Comparison of ENCODE assay signal across 18 cellular contexts in the genomic region with DNA sequence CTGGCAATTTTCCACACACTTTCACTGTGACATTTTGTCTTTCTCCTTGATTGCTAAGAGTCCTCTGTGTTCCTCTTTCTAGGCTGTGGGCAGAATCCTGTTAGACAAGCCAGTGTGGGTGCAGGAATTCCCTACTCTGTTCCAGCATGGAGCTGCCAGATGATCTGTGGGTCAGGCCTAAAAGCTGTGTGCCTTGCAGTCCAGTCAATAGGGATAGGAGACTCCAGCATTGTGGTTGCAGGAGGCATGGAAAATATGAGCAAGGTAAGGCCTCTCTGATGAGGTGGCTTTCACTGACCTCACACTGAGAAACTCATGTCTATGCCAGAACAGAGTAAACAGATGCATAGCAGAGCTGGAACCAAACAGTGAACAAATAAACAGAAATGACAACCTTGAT. TPM values are rescaled to one million over a fixed set of nuclear protein-coding genes. Genes with fewer than 3 reads are reported as not detected.
DNase-seq lines count a peak whose midpoint lies in the region; ATAC-seq and TF ChIP-seq lines count a peak whose summit lies in the region.
"Had no signal": no experiment of that assay in that cellular context is flagged by ENCODE, and none has a peak within 500 bp of the region (broad histone marks: within the 10 kb centered on the region; RNA-seq: fewer than 3 reads in every experiment).

No MANE protein-coding gene starts in this region.

- H3K4me3 Mint-ChIP-seq in activated CD8-positive, alpha-beta T cell treated with anti-CD3 and anti-CD28 coated beads for 36 hours, result no peak overlapping the region
- no peak overlapping the region for H3K4me3 Mint-ChIP-seq in activated CD8-positive, alpha-beta T cell treated with anti-CD3 and anti-CD28 coated beads, Interleukin-2, amount 10 ng/mL, durations not matched to agents 7 days and 5 days
- no peak overlapping the region for H3K4me3 Mint-ChIP-seq in IgD-negative memory B cell
- H3K4me3 Mint-ChIP-seq: CD14-positive monocyte had no signal

- TF ChIP-seq CTCF in activated CD8-positive, alpha-beta T cell treated with anti-CD3 and anti-CD28 coated beads for 36 hours (IDR thresholded peaks at IDR 0.05), result no peak
- TF ChIP-seq CTCF in choroid plexus epithelial cell (conservative IDR thresholded peaks at IDR 0.05; ENCODE audit: low read depth, low read length), result no peak
- TF ChIP-seq CTCF in smooth muscle cell (IDR thresholded peaks at IDR 0.05; ENCODE audit: borderline replicate concordance, insufficient read depth, poor library complexity, severe bottlenecking), result no peak
- TF ChIP-seq CTCF in upper lobe of left lung (IDR thresholded peaks at IDR 0.05), result no peak

- H3K36me3 Mint-ChIP-seq in activated CD8-positive, alpha-beta T cell treated with anti-CD3 and anti-CD28 coated beads for 36 hours (ENCODE audit: low read depth), result peaks cover 53% of the 10 kb centered on the region
- peaks cover 73% of the 10 kb centered on the region for H3K36me3 Mint-ChIP-seq in activated CD8-positive, alpha-beta T cell treated with anti-CD3 and anti-CD28 coated beads, Interleukin-2, amount 10 ng/mL, durations not matched to agents 7 days and 5 days (ENCODE audit: low read depth)
- peaks cover 12% of the 10 kb centered on the region for H3K36me3 Mint-ChIP-seq in IgD-negative memory B cell

- H3K79me2 ChIP-seq in smooth muscle cell (ENCODE audit: low read depth), result peaks cover 20% of the 10 kb centered on the region

- H3K4me3 ChIP-seq in choroid plexus epithelial cell (ENCODE audit: low read depth, low read length), result no peak overlapping the region
- H3K4me3 ChIP-seq in smooth muscle cell, result no peak overlapping the region
- H3K4me3 ChIP-seq in upper lobe of left lung, result no peak overlapping the region
- H3K4me3 ChIP-seq: MG63 had no signal

- TF ChIP-seq EP300 in upper lobe of left lung (IDR thresholded peaks at IDR 0.05), result no peak

- H3K9ac ChIP-seq in smooth muscle cell (ENCODE audit: low read depth), result no peak overlapping the region

- H3K27me3 ChIP-seq in smooth muscle cell (ENCODE audit: low read depth) (no peaks in the 10 kb centered on the region), upper lobe of left lung (no peaks in the 10 kb centered on the region)
- H3K27me3 ChIP-seq: MG63 had no signal

- H3K4me1 ChIP-seq in smooth muscle cell (ENCODE audit: low read depth) (peaks cover 8% of the 10 kb centered on the region), upper lobe of left lung (peaks cover 7 to 22% (median 9%) of the 10 kb centered on the region in 4 donors)
- H3K4me1 ChIP-seq: Caco-2 had no signal

- ATAC-seq in activated CD8-positive, alpha-beta T cell treated with anti-CD3 and anti-CD28 coated beads for 36 hours, result no peak
- no peak for ATAC-seq in activated CD8-positive, alpha-beta T cell treated with anti-CD3 and anti-CD28 coated beads, Interleukin-2, amount 10 ng/mL, durations not matched to agents 7 days and 5 days
- ATAC-seq in upper lobe of left lung (ENCODE audit: low FRiP score in 2 of 2), result no peak

- H3K4me2 ChIP-seq in smooth muscle cell, result no peak overlapping the region

- intact Hi-C loops in activated CD8-positive, alpha-beta T cell treated with anti-CD3 and anti-CD28 coated beads for 36 hours (cut with micrococcal nuclease), result no loop called here

- no peak overlapping the region for H2AFZ ChIP-seq in smooth muscle cell (ENCODE audit: low read depth)

- CTCF ChIA-PET in activated CD8-positive, alpha-beta T cell treated with anti-CD3 and anti-CD28 coated beads for 36 hours (lab: Charles Lee), result no interaction called here
- CTCF ChIA-PET in activated CD8-positive, alpha-beta T cell treated with anti-CD3 and anti-CD28 coated beads, Interleukin-2, amount 10 ng/mL, durations not matched to agents 7 days and 5 days (lab: Charles Lee), result interaction anchor here (1.1 kb wide), 1 partner anchor 75 kb away, joined by 3 read pairs; no protein-coding TSS in a partner anchor

- POLR2A ChIA-PET in activated CD8-positive, alpha-beta T cell treated with anti-CD3 and anti-CD28 coated beads for 36 hours (lab: Charles Lee), result interaction anchor here (1.0 to 6.4 kb wide), 3 partner anchors 16 to 203 kb away, joined by 3 to 39 read pairs (median 36); partner anchors contain the start of genes MRPL18 and TCP1
- POLR2A ChIA-PET in activated CD8-positive, alpha-beta T cell treated with anti-CD3 and anti-CD28 coated beads, Interleukin-2, amount 10 ng/mL, durations not matched to agents 7 days and 5 days (lab: Charles Lee), result no interaction called here

- peak overlapping the region; percentile 52 for H3K27ac Mint-ChIP-seq in activated CD8-positive, alpha-beta T cell treated with anti-CD3 and anti-CD28 coated beads for 36 hours
- no peak overlapping the region for H3K27ac Mint-ChIP-seq in activated CD8-positive, alpha-beta T cell treated with anti-CD3 and anti-CD28 coated beads, Interleukin-2, amount 10 ng/mL, durations not matched to agents 7 days and 5 days
- peak overlapping the region in 2 of 3 donors; percentile 28 to 47 for H3K27ac Mint-ChIP-seq in IgD-negative memory B cell

- H3K9me3 ChIP-seq in smooth muscle cell (replicated peaks; ENCODE audit: low read depth) (no peaks in the 10 kb centered on the region), upper lobe of left lung (no peaks in the 10 kb centered on the region)
- H3K9me3 ChIP-seq: Caco-2, MG63 had no signal

- H3K36me3 ChIP-seq in smooth muscle cell (ENCODE audit: low read depth) (peaks cover 37% of the 10 kb centered on the region), upper lobe of left lung (peaks cover 4 to 60% (median 32%) of the 10 kb centered on the region in 4 donors)

- no peaks in the 10 kb centered on the region for H3K27me3 Mint-ChIP-seq in activated CD8-positive, alpha-beta T cell treated with anti-CD3 and anti-CD28 coated beads for 36 hours
- H3K27me3 Mint-ChIP-seq in activated CD8-positive, alpha-beta T cell treated with anti-CD3 and anti-CD28 coated beads, Interleukin-2, amount 10 ng/mL, durations not matched to agents 7 days and 5 days (ENCODE audit: low read depth), result no peaks in the 10 kb centered on the region
- no peaks in the 10 kb centered on the region for H3K27me3 Mint-ChIP-seq in IgD-negative memory B cell

- DNase-seq in activated CD8-positive, alpha-beta T cell treated with anti-CD3 and anti-CD28 coated beads for 36 hours, result no peak
- no peak for DNase-seq in activated CD8-positive, alpha-beta T cell treated with anti-CD3 and anti-CD28 coated beads, Interleukin-2, amount 10 ng/mL, durations not matched to agents 7 days and 5 days
- DNase-seq in choroid plexus epithelial cell (ENCODE audit: low read depth), result peak; percentile 65
- DNase-seq in smooth muscle cell (lab: John Stamatoyannopoulos, UW; ENCODE audit: unreplicated experiment), result no peak
- no peak for DNase-seq in upper lobe of left lung
- DNase-seq in central memory CD4-positive, alpha-beta T cell, result no peak
- DNase-seq in RKO (ENCODE audit: low spot score), result no peak
- DNase-seq: Caco-2, DMS79 treated with DMSO at 0.1 percent for 48 hours, GOT3, KG1, MG63, NCI-H1092 treated with DMSO at 0.1 percent for 48 hours, NCI-H1694 had no signal

- peaks cover 6% of the 10 kb centered on the region for H3K9me3 Mint-ChIP-seq in activated CD8-positive, alpha-beta T cell treated with anti-CD3 and anti-CD28 coated beads for 36 hours
- no peaks in the 10 kb centered on the region for H3K9me3 Mint-ChIP-seq in activated CD8-positive, alpha-beta T cell treated with anti-CD3 and anti-CD28 coated beads, Interleukin-2, amount 10 ng/mL, durations not matched to agents 7 days and 5 days (ENCODE audit: insufficient read depth)
- H3K9me3 Mint-ChIP-seq in IgD-negative memory B cell, result peaks cover 0 to 2% (median 1%) of the 10 kb centered on the region in 3 donors

- no peaks in the 10 kb centered on the region for H3F3A ChIP-seq in smooth muscle cell (ENCODE audit: low read depth)

- H3K27ac ChIP-seq in smooth muscle cell (ENCODE audit: low read depth) (peak overlapping the region; percentile 30), upper lobe of left lung (no peak overlapping the region)
- H3K27ac ChIP-seq: HL-60 had no signal

- no peak for TF ChIP-seq POLR2A in upper lobe of left lung (IDR thresholded peaks at IDR 0.05)

- no peaks in the 10 kb centered on the region for H4K20me1 ChIP-seq in smooth muscle cell (ENCODE audit: low read depth)

- H3K4me1 Mint-ChIP-seq in activated CD8-positive, alpha-beta T cell treated with anti-CD3 and anti-CD28 coated beads for 36 hours (ENCODE audit: low read depth), result peaks cover 18% of the 10 kb centered on the region
- H3K4me1 Mint-ChIP-seq in activated CD8-positive, alpha-beta T cell treated with anti-CD3 and anti-CD28 coated beads, Interleukin-2, amount 10 ng/mL, durations not matched to agents 7 days and 5 days (ENCODE audit: low read depth), result peaks cover 23% of the 10 kb centered on the region
- peaks cover 3 to 10% (median 8%) of the 10 kb centered on the region in 3 donors for H3K4me1 Mint-ChIP-seq in IgD-negative memory B cell

RNA-seq across cellular contexts. Expression of gene ACAT2, which starts 5.1 kb away (rescaled TPM):
- 10 to 100 TPM; 70.8 to 74.1 TPM for total RNA-seq in activated CD8-positive, alpha-beta T cell treated with anti-CD3 and anti-CD28 coated beads for 36 hours
- 10 to 100 TPM; 84.4 to 89.2 TPM for total RNA-seq in activated CD8-positive, alpha-beta T cell treated with anti-CD3 and anti-CD28 coated beads, Interleukin-2, amount 10 ng/mL, durations not matched to agents 7 days and 5 days
- polyA plus RNA-seq in IgD-negative memory B cell (23.6 TPM), smooth muscle cell (51.0 and 82.5 TPM in 2 replicates)
- total RNA-seq in smooth muscle cell (21.5 and 25.3 TPM in 2 replicates), upper lobe of left lung (10 to 100 TPM in 4 of 6 donors, 1 to 10 TPM in 2; 5.2 to 62.5 (median 30.5) TPM)

RNA-seq across cellular contexts. Expression of gene TCP1, which starts 22.5 kb away (rescaled TPM):
- 100 to 1,000 TPM; 446 to 452 TPM for total RNA-seq in activated CD8-positive, alpha-beta T cell treated with anti-CD3 and anti-CD28 coated beads for 36 hours
- 100 to 1,000 TPM; 263 to 277 TPM for total RNA-seq in activated CD8-positive, alpha-beta T cell treated with anti-CD3 and anti-CD28 coated beads, Interleukin-2, amount 10 ng/mL, durations not matched to agents 7 days and 5 days
- polyA plus RNA-seq in IgD-negative memory B cell (82.7 TPM), smooth muscle cell (124 and 125 TPM in 2 replicates)
- total RNA-seq in smooth muscle cell (132 and 153 TPM in 2 replicates), upper lobe of left lung (100 to 1,000 TPM in 3 of 6 donors, 10 to 100 TPM in 3; 43.0 to 128 (median 95.2) TPM)

RNA-seq across cellular contexts. Expression of gene MRPL18, which starts 23.3 kb away (rescaled TPM):
- 10 to 100 TPM; 81.8 to 83.5 TPM for total RNA-seq in activated CD8-positive, alpha-beta T cell treated with anti-CD3 and anti-CD28 coated beads for 36 hours
- total RNA-seq in activated CD8-positive, alpha-beta T cell treated with anti-CD3 and anti-CD28 coated beads, Interleukin-2, amount 10 ng/mL, durations not matched to agents 7 days and 5 days, result 10 to 100 TPM; 85.4 to 91.3 TPM
- polyA plus RNA-seq in IgD-negative memory B cell, result 108 TPM
- total RNA-seq in smooth muscle cell, result 78.9 and 107 TPM in 2 replicates
- polyA plus RNA-seq in smooth muscle cell, result 78.8 and 80.4 TPM in 2 replicates
- 10 to 100 TPM; 18.9 to 61.5 (median 58.7) TPM for total RNA-seq in upper lobe of left lung

RNA-seq across cellular contexts. Expression of gene PNLDC1, which starts 33.2 kb away (rescaled TPM):
- total RNA-seq in activated CD8-positive, alpha-beta T cell treated with anti-CD3 and anti-CD28 coated beads for 36 hours, result under 1 TPM; 0.34 to 0.54 TPM
- under 1 TPM; 0.57 to 0.79 TPM for total RNA-seq in activated CD8-positive, alpha-beta T cell treated with anti-CD3 and anti-CD28 coated beads, Interleukin-2, amount 10 ng/mL, durations not matched to agents 7 days and 5 days
- polyA plus RNA-seq in IgD-negative memory B cell (0.89 TPM), smooth muscle cell (not detected in 2 replicates)
- total RNA-seq in smooth muscle cell (not detected in 2 replicates), upper lobe of left lung (1 to 10 TPM in 1 of 6 donors, under 1 TPM in 1, not detected in 4; 0.37 to 1.0 TPM)
- total RNA-seq: A172 had no signal
- polyA plus RNA-seq: CD14-positive monocyte had no signal

RNA-seq across cellular contexts. Expression of gene WTAP, which starts 39.6 kb away (rescaled TPM):
- 10 to 100 TPM; 79.9 to 80.6 TPM for total RNA-seq in activated CD8-positive, alpha-beta T cell treated with anti-CD3 and anti-CD28 coated beads for 36 hours
- 100 to 1,000 TPM; 111 to 113 TPM for total RNA-seq in activated CD8-positive, alpha-beta T cell treated with anti-CD3 and anti-CD28 coated beads, Interleukin-2, amount 10 ng/mL, durations not matched to agents 7 days and 5 days
- 127 TPM for polyA plus RNA-seq in IgD-negative memory B cell
- total RNA-seq in smooth muscle cell, result 90.2 and 94.1 TPM in 2 replicates
- 39.4 and 56.8 TPM in 2 replicates for polyA plus RNA-seq in smooth muscle cell
- total RNA-seq in upper lobe of left lung, result 100 to 1,000 TPM in 2 of 6 donors, 10 to 100 TPM in 4; 67.0 to 123 (median 90.6) TPM
